ENCODE assay signal across 25 cellular contexts in the genomic region with DNA sequence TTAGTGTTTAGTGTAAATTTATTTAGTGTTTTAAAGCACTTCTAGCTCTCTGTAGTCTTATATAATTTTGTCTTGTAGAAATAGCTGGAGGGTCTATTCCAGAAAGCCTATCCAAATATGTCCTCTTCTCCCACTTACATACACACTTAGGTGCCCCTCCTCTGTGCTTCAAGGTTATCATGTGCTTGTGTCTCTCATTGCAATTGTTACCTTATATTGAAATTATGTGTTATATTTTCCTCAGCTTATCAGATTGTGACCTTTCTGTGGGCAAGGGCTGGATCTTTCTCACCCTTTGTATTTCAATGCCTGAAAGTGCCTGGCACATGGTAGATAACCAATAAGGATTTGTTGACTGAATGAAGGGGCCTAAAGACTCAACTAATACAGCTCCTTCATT.
"Had no signal": no experiment of that assay in that cellular context is flagged by ENCODE, and none has a peak within 500 bp of the region (broad histone marks: within the 10 kb centered on the region; RNA-seq: fewer than 3 reads in every experiment).

No MANE protein-coding gene starts in this region.

- H3K27me3 Mint-ChIP-seq: activated CD4-positive, alpha-beta memory T cell treated with anti-CD3 and anti-CD28 coated beads for 36 hours; activated CD4-positive, alpha-beta T cell treated with anti-CD3 and anti-CD28 coated beads for 36 hours; activated CD4-positive, alpha-beta T cell treated with anti-CD3 and anti-CD28 coated beads, Interleukin-2, amount 10 ng/mL, durations not matched to agents 24 days and 14 days; activated naive CD4-positive, alpha-beta T cell treated with anti-CD3 and anti-CD28 coated beads, Interleukin-2, amount 10 ng/mL, durations not matched to agents 7 days and 5 days had no signal

- H3K27me3 ChIP-seq: ascending aorta, brain microvascular endothelial cell, colonic mucosa, gastroesophageal sphincter, heart right ventricle, hepatocyte had no signal

- FAIRE-seq: bronchial epithelial cell, endometrium, endothelial cell of umbilical vein had no signal

- DNase-seq: activated CD4-positive, alpha-beta memory T cell treated with anti-CD3 and anti-CD28 coated beads for 36 hours; activated CD4-positive, alpha-beta T cell treated with anti-CD3 and anti-CD28 coated beads for 36 hours; activated CD4-positive, alpha-beta T cell treated with anti-CD3 and anti-CD28 coated beads, Interleukin-2, amount 10 ng/mL, durations not matched to agents 24 days and 14 days; activated CD4-positive, CD25-positive, alpha-beta regulatory T cell; activated CD4-positive, CD25-positive, alpha-beta regulatory T cell treated with anti-CD3 and anti-CD28 coated beads, Interleukin-2, amount 50 U/mL, for 72 hours; activated CD8-positive, alpha-beta memory T cell treated with anti-CD3 and anti-CD28 coated beads for 24 hours; activated gamma-delta T cell; activated naive CD4-positive, alpha-beta T cell; activated naive CD4-positive, alpha-beta T cell treated with anti-CD3 and anti-CD28 coated beads, Interleukin-2, amount 10 ng/mL, durations not matched to agents 7 days and 5 days; activated T-cell treated with anti-CD3 and anti-CD28 coated beads, Interleukin-2, amount 50 U/mL, for 48 hours; brain microvascular endothelial cell; cerebellar nuclear complex; colonic mucosa; effector CD8-positive, alpha-beta T cell; foreskin fibroblast; heart right ventricle; T-helper 2 cell had no signal

- H3K27ac ChIP-seq: ascending aorta, brain microvascular endothelial cell, colonic mucosa, gastroesophageal sphincter, heart right ventricle, hepatocyte had no signal

- H3K9me3 Mint-ChIP-seq: activated CD4-positive, alpha-beta memory T cell treated with anti-CD3 and anti-CD28 coated beads for 36 hours; activated CD4-positive, alpha-beta T cell treated with anti-CD3 and anti-CD28 coated beads, Interleukin-2, amount 10 ng/mL, durations not matched to agents 24 days and 14 days; activated naive CD4-positive, alpha-beta T cell treated with anti-CD3 and anti-CD28 coated beads, Interleukin-2, amount 10 ng/mL, durations not matched to agents 7 days and 5 days; activated naive CD4-positive, alpha-beta T cell treated with anti-CD3 and anti-CD28 coated beads, Interleukin-2, amount 50 U/mL, for 72 hours had no signal

- H3K4me1 ChIP-seq: ascending aorta, colonic mucosa had no signal

- H3K4me3 Mint-ChIP-seq: activated CD4-positive, alpha-beta memory T cell treated with anti-CD3 and anti-CD28 coated beads for 36 hours; activated CD4-positive, alpha-beta T cell treated with anti-CD3 and anti-CD28 coated beads for 36 hours; activated CD4-positive, alpha-beta T cell treated with anti-CD3 and anti-CD28 coated beads, Interleukin-2, amount 10 ng/mL, durations not matched to agents 24 days and 14 days; activated naive CD4-positive, alpha-beta T cell treated with anti-CD3 and anti-CD28 coated beads, Interleukin-2, amount 10 ng/mL, durations not matched to agents 7 days and 5 days had no signal

- ATAC-seq: activated CD4-positive, alpha-beta T cell treated with anti-CD3 and anti-CD28 coated beads for 36 hours; esophagus mucosa; gastroesophageal sphincter; heart right ventricle had no signal

- H3K36me3 Mint-ChIP-seq: activated naive CD4-positive, alpha-beta T cell treated with anti-CD3 and anti-CD28 coated beads, Interleukin-2, amount 10 ng/mL, durations not matched to agents 7 days and 5 days; activated naive CD4-positive, alpha-beta T cell treated with anti-CD3 and anti-CD28 coated beads, Interleukin-2, amount 50 U/mL, for 72 hours had no signal

- H3K27ac Mint-ChIP-seq: activated CD4-positive, alpha-beta memory T cell treated with anti-CD3 and anti-CD28 coated beads for 36 hours; activated CD4-positive, alpha-beta T cell treated with anti-CD3 and anti-CD28 coated beads for 36 hours; activated CD4-positive, alpha-beta T cell treated with anti-CD3 and anti-CD28 coated beads, Interleukin-2, amount 10 ng/mL, durations not matched to agents 24 days and 14 days; activated naive CD4-positive, alpha-beta T cell treated with anti-CD3 and anti-CD28 coated beads, Interleukin-2, amount 10 ng/mL, durations not matched to agents 7 days and 5 days; activated naive CD4-positive, alpha-beta T cell treated with anti-CD3 and anti-CD28 coated beads, Interleukin-2, amount 50 U/mL, for 72 hours had no signal
